1 cellular context compared by ENCODE assay signal in the genomic region with DNA sequence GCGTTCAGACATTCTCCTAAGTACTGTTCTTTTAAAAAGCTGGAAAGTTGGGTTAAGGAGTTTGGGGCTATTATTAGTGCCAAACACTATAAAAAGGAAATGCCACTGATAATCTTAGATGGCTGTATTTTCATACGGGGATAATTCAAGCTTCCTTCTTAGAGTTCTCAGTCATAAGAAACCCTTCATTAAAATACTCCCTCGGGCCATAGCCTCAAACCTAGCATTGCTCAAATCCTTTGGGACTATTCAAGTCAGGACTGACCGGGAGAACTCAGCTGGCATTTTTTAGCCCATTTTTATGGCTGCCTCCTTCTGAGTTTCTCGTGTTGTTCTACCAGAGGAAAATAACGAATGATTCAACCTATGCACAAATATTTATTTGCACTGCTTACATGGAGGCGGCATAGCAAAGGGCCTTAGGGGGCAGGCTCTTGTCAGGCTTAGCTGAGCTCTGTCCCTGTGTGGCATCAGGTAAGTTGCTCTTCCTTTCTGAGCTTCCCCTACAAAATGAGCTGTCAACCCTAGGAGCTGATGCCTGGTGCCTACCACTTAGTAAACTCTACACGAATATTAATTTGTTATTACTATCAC.
TF ChIP-seq lines count a peak whose summit lies in the region.

No MANE protein-coding gene starts in this region.

TF ChIP-seq in IMR-90, 13 proteins besides CTCF, POLR2A, EP300 and RAD21:
- no peak for TF ChIP-seq NFE2L2 (IDR thresholded peaks at IDR 0.05; ENCODE audit: low read depth, low read length)
- TF ChIP-seq CHD1 (IDR thresholded peaks at IDR 0.05; ENCODE audit: low read depth, low read length), result no peak
- TF ChIP-seq FOS (IDR thresholded peaks at IDR 0.05; ENCODE audit: low read depth, low read length), result no peak
- TF ChIP-seq MAZ (IDR thresholded peaks at IDR 0.05; ENCODE audit: borderline replicate concordance, low read depth, low read length), result no peak
- no peak for TF ChIP-seq MXI1 (IDR thresholded peaks at IDR 0.05; ENCODE audit: borderline replicate concordance, low read depth, low read length)
- TF ChIP-seq, protein P1, sequence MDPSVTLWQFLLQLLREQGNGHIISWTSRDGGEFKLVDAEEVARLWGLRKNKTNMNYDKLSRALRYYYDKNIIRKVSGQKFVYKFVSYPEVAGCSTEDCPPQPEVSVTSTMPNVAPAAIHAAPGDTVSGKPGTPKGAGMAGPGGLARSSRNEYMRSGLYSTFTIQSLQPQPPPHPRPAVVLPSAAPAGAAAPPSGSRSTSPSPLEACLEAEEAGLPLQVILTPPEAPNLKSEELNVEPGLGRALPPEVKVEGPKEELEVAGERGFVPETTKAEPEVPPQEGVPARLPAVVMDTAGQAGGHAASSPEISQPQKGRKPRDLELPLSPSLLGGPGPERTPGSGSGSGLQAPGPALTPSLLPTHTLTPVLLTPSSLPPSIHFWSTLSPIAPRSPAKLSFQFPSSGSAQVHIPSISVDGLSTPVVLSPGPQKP (IDR thresholded peaks at IDR 0.05; ENCODE audit: borderline replicate concordance, low read depth, low read length), result no peak
- no peak for TF ChIP-seq BHLHE40 (IDR thresholded peaks at IDR 0.05; ENCODE audit: low read depth, low read length)
- TF ChIP-seq, protein P2, sequence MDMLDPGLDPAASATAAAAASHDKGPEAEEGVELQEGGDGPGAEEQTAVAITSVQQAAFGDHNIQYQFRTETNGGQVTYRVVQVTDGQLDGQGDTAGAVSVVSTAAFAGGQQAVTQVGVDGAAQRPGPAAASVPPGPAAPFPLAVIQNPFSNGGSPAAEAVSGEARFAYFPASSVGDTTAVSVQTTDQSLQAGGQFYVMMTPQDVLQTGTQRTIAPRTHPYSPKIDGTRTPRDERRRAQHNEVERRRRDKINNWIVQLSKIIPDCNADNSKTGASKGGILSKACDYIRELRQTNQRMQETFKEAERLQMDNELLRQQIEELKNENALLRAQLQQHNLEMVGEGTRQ (IDR thresholded peaks at IDR 0.05; ENCODE audit: low read depth, low read length), result no peak
- TF ChIP-seq RFX5 (IDR thresholded peaks at IDR 0.05; ENCODE audit: low read depth, low read length), result no peak
- no peak for TF ChIP-seq CEBPB (IDR thresholded peaks at IDR 0.05; ENCODE audit: low read depth, low read length)
- TF ChIP-seq RCOR1 (IDR thresholded peaks at IDR 0.05; ENCODE audit: insufficient replicate concordance, low read length), result no peak
- TF ChIP-seq SMC3 (IDR thresholded peaks at IDR 0.05; ENCODE audit: low read depth, low read length), result no peak
- no peak for TF ChIP-seq MAFK (IDR thresholded peaks at IDR 0.05; ENCODE audit: low read depth, low read length)
